In the genomic region with DNA sequence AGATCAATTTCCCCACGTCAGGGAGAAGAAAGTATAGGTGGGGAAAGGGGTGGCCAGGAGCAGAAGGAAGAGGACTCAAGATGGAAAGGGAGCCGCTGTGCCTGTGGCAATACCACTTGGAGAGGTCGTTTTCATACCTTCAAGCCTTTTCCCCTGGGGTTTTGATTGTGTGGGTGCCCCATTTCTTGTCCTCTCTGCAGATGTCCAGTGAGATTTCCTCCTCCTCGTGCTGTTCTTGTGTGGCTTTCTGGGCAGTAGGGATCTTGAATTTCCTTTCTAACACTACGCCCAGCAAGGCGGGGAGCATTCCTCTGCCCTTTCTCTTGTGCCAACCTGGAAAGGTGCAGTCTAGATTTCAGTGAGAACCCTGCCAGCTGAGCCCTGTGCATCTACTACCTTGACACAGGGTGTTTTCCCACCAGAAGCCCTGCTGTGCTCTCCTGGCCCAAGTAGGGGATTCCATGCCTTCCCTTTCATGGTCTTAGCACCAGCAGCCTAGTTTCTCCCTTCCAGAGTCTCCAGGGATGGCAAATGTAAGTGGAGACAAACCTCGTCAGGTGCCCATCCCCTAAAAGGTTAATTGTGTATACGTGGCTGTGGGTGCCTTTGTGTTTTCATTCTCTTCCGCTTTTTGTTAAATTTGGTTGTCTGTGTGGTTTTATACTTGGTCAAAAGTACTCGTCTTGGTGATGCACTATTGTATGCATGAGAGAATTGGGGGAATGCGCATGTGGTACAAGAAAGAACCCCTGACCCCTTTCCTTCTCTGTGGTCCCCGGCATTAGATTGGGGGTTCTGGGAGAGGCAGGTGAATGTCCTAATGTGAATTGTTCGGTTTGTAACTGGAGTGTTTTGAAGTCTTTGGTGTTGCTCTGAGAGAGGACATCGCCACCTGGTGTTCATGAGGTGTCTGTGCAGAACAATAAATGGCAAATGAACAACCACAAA, we compare ENCODE assay signal across 8 cellular contexts.
DNase-seq lines count a peak whose midpoint lies in the region; ATAC-seq, FAIRE-seq and TF ChIP-seq lines count a peak whose summit lies in the region.

No MANE protein-coding gene starts in this region.

- H3K9me3 Mint-ChIP-seq in activated CD8-positive, alpha-beta T cell treated with anti-CD3 and anti-CD28 coated beads for 36 hours = no peaks in the 10 kb centered on the region
- peaks cover 4% of the 10 kb centered on the region for H3K9me3 Mint-ChIP-seq in neural progenitor cell

- no peaks in the 10 kb centered on the region for H3K4me1 ChIP-seq in esophagus squamous epithelium
- H3K4me1 ChIP-seq in neural progenitor cell = no peaks in the 10 kb centered on the region

- H3K36me3 ChIP-seq in esophagus squamous epithelium (no peaks in the 10 kb centered on the region), neural progenitor cell (no peaks in the 10 kb centered on the region)

- CTCF ChIA-PET in activated CD8-positive, alpha-beta T cell treated with anti-CD3 and anti-CD28 coated beads for 36 hours (lab: Charles Lee) = interaction anchor here (1.9 kb wide), 1 partner anchor 113 kb away, joined by 14 read pairs; the partner anchor contains the start of gene DTX4

- no peak overlapping the region for H3K4me2 ChIP-seq in neural progenitor cell

- H3K27me3 ChIP-seq in esophagus squamous epithelium (peaks cover 0 to 10% (median 0%) of the 10 kb centered on the region in 4 donors), neural progenitor cell (no peaks in the 10 kb centered on the region)

- peak overlapping the region; percentile 68 for H2AFZ ChIP-seq in neural progenitor cell (replicated peaks)

- no peaks in the 10 kb centered on the region for H3K36me3 Mint-ChIP-seq in activated CD8-positive, alpha-beta T cell treated with anti-CD3 and anti-CD28 coated beads for 36 hours (ENCODE audit: low read depth)
- H3K36me3 Mint-ChIP-seq in neural progenitor cell = no peaks in the 10 kb centered on the region

- no peak overlapping the region for H3K9ac ChIP-seq in neural progenitor cell

- no peaks in the 10 kb centered on the region for H3F3A ChIP-seq in neural progenitor cell (ENCODE audit: low read depth)

- peaks cover 11% of the 10 kb centered on the region for H3K27me3 Mint-ChIP-seq in activated CD8-positive, alpha-beta T cell treated with anti-CD3 and anti-CD28 coated beads for 36 hours
- H3K27me3 Mint-ChIP-seq in neural progenitor cell (ENCODE audit: insufficient read depth, low read depth) = no peaks in the 10 kb centered on the region

- no peak for TF ChIP-seq POLR2A in esophagus squamous epithelium (IDR thresholded peaks at IDR 0.05)

- peak; percentile 61 for FAIRE-seq in urothelium cell line (lab: Jason Lieb, UNC)

- POLR2A ChIA-PET in activated CD8-positive, alpha-beta T cell treated with anti-CD3 and anti-CD28 coated beads for 36 hours (lab: Charles Lee) = interaction anchor here (1.0 kb wide), 1 partner anchor 18 kb away, joined by 3 read pairs; no protein-coding TSS in a partner anchor

- WGBS in esophagus squamous epithelium, 2 donors = 44 to 46% methylated on average over 14 of the region's 14 CpGs

- H3K4me3 ChIP-seq in esophagus squamous epithelium = no peak overlapping the region
- no peak overlapping the region for H3K4me3 ChIP-seq in neural progenitor cell

- no peaks in the 10 kb centered on the region for H3K79me2 ChIP-seq in neural progenitor cell (ENCODE audit: low read depth)

- H3K9me3 ChIP-seq in esophagus squamous epithelium (no peaks in the 10 kb centered on the region), neural progenitor cell (ENCODE audit: low read depth) (no peaks in the 10 kb centered on the region)

- peak; percentile 73 for TF ChIP-seq CTCF in activated CD8-positive, alpha-beta T cell treated with anti-CD3 and anti-CD28 coated beads for 36 hours (IDR thresholded peaks at IDR 0.05)
- TF ChIP-seq CTCF in esophagus squamous epithelium (IDR thresholded peaks at IDR 0.05) (peak; percentile 66 to 83 (median 70)), neural progenitor cell (IDR thresholded peaks at IDR 0.05) (peak; percentile 81)

- H3K27ac ChIP-seq in esophagus squamous epithelium = no peak overlapping the region
- no peak overlapping the region for H3K27ac ChIP-seq in neural progenitor cell

- DNase-seq in CD1c-positive myeloid dendritic cell (ENCODE audit: extremely low spot score) (peak; percentile 77), NCI-H345 treated with DMSO at 0.1 percent for 48 hours (lab: John Stamatoyannopoulos, UW; ENCODE audit: unreplicated experiment) (peak; percentile 38), esophagus squamous epithelium (lab: John Stamatoyannopoulos, UW) (no peak), neural progenitor cell (ENCODE audit: low spot score) (peak; percentile 59), urothelium cell line (ENCODE audit: low spot score) (peak; percentile 54)
- DNase-seq in activated CD8-positive, alpha-beta T cell treated with anti-CD3 and anti-CD28 coated beads for 36 hours = peak; percentile 66

- H4K20me1 ChIP-seq in neural progenitor cell (ENCODE audit: low read depth) = no peaks in the 10 kb centered on the region

- peak; percentile 68 for ATAC-seq in GM18907 (IDR thresholded peaks at IDR 0.05; ENCODE audit: unreplicated experiment)
- peak; percentile 51 for ATAC-seq in HG03097 (IDR thresholded peaks at IDR 0.05; ENCODE audit: low FRiP score, unreplicated experiment)
- peak; percentile 87 for ATAC-seq in activated CD8-positive, alpha-beta T cell treated with anti-CD3 and anti-CD28 coated beads for 36 hours

- H3K4me3 Mint-ChIP-seq in activated CD8-positive, alpha-beta T cell treated with anti-CD3 and anti-CD28 coated beads for 36 hours = peak overlapping the region; percentile 36
- no peak overlapping the region for H3K4me3 Mint-ChIP-seq in neural progenitor cell

- intact Hi-C loops in activated CD8-positive, alpha-beta T cell treated with anti-CD3 and anti-CD28 coated beads for 36 hours (cut with micrococcal nuclease) = no loop called here
- intact Hi-C loops in esophagus squamous epithelium (cut with DNase I) = no loop called here

- peaks cover 10% of the 10 kb centered on the region for H3K4me1 Mint-ChIP-seq in activated CD8-positive, alpha-beta T cell treated with anti-CD3 and anti-CD28 coated beads for 36 hours (ENCODE audit: low read depth)
- peaks cover 15% of the 10 kb centered on the region for H3K4me1 Mint-ChIP-seq in neural progenitor cell

- H3K27ac Mint-ChIP-seq in activated CD8-positive, alpha-beta T cell treated with anti-CD3 and anti-CD28 coated beads for 36 hours = no peak overlapping the region
- H3K27ac Mint-ChIP-seq in neural progenitor cell = no peak overlapping the region
